ENCODE assay signal across 8 cellular contexts in the genomic region with DNA sequence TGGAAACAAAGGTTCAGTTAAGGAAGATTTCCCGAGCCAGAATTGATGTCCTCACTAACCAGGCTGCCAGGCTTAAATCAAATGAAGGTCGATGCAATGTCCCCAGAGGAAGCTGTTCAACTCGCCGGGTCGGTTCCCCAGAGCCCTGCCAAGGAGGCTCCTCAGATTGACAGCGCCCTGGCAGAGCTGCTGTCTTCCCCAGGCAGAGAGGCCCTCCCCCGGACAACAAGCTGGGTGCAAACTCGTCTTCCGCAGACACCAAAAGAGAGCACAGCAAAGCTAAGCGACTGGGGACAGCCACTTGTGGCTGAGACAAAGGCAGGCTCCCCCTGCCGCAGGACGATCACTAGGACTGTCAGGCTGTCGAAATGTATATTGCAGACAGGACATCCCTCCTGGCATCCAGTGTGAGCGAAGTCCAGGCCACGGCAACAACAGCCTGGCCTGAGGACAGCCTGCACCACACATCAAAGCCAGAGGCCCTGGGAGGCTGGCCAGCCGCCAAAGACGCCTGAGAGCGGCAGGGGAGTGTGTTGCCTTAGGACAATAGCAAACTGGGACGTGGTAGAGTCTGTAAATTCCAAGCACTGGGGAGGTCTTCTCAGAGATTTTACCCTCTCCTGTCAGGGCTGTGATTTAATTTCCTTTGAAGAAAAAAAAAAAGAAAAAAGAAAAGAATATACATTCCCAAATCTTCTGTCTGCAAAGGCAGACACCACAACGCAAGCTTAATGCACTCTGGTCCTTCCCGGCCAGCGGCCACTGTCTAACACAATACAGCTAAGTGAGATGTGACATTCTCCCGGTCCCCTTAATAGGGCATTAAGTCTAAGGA.
DNase-seq lines count a peak whose midpoint lies in the region; ATAC-seq and TF ChIP-seq lines count a peak whose summit lies in the region.

No MANE protein-coding gene starts in this region.

- no peaks in the 10 kb centered on the region for H3K36me3 Mint-ChIP-seq in naive thymus-derived CD8-positive, alpha-beta T cell

- H3K27me3 Mint-ChIP-seq in naive thymus-derived CD8-positive, alpha-beta T cell: no peaks in the 10 kb centered on the region

- intact Hi-C loops in upper lobe of right lung (cut with DNase I): no loop called here

- no peaks in the 10 kb centered on the region for H3K27me3 ChIP-seq in upper lobe of right lung

- TF ChIP-seq CTCF in fibroblast of pulmonary artery (IDR thresholded peaks at IDR 0.05; ENCODE audit: low read length, missing control alignments) (peak; percentile 8), upper lobe of right lung (IDR thresholded peaks at IDR 0.05) (no peak)

- no peaks in the 10 kb centered on the region for H3K9me3 ChIP-seq in upper lobe of right lung

- DNase-seq in NCI-H82 (lab: John Stamatoyannopoulos, UW): peak; percentile 57
- no peak for DNase-seq in NCI-H82 treated with DMSO at 0.1 percent for 48 hours (lab: John Stamatoyannopoulos, UW; ENCODE audit: unreplicated experiment)
- DNase-seq in NCI-H460 (ENCODE audit: extremely low read depth, low read depth): peak; percentile 33
- peak; percentile 65 for DNase-seq in activated gamma-delta T cell treated with Interleukin-2 at 50 U/mL for 16 hours
- peak; percentile 95 for DNase-seq in fibroblast of pulmonary artery (ENCODE audit: low read depth)
- DNase-seq in naive thymus-derived CD8-positive, alpha-beta T cell: peak; percentile 39 to 79 (median 61)
- DNase-seq in upper lobe of right lung: peak; percentile 90

- H3K4me3 ChIP-seq in fibroblast of pulmonary artery (replicated peaks; ENCODE audit: low read depth, low read length): peak overlapping the region; percentile 28
- peak overlapping the region; percentile 22 for H3K4me3 ChIP-seq in upper lobe of right lung

- H3K36me3 ChIP-seq in upper lobe of right lung: no peaks in the 10 kb centered on the region

- peaks cover 40 to 98% (median 89%) of the 10 kb centered on the region in 4 donors for H3K4me1 Mint-ChIP-seq in naive thymus-derived CD8-positive, alpha-beta T cell

- H3K4me1 ChIP-seq in upper lobe of right lung: peaks cover 48% of the 10 kb centered on the region

- ATAC-seq in naive thymus-derived CD8-positive, alpha-beta T cell: peak; percentile 63 to 78
- ATAC-seq in upper lobe of right lung (peak; percentile 93), GM21528 (IDR thresholded peaks at IDR 0.05; ENCODE audit: low FRiP score, unreplicated experiment) (no peak)

- peak overlapping the region; percentile 53 for H3K27ac ChIP-seq in upper lobe of right lung

- H3K4me3 Mint-ChIP-seq in naive thymus-derived CD8-positive, alpha-beta T cell: peak overlapping the region; percentile 77 to 90 (median 86)

- H3K9me3 Mint-ChIP-seq in naive thymus-derived CD8-positive, alpha-beta T cell: no peaks in the 10 kb centered on the region

- POLR2A ChIA-PET in naive thymus-derived CD8-positive, alpha-beta T cell (lab: Charles Lee): interaction anchor here (1.0 to 9.2 kb wide), 7 partner anchors 11 to 604 kb away, joined by 3 to 153 read pairs (median 5); a partner anchor contains a TSS

- peak overlapping the region; percentile 91 to 98 (median 96) for H3K27ac Mint-ChIP-seq in naive thymus-derived CD8-positive, alpha-beta T cell
